Comparison of ENCODE assay signal across 13 cellular contexts in genomic region chr2:73870084-73870483, GRCh38. TPM values are rescaled to one million over a fixed set of nuclear protein-coding genes. Genes with fewer than 3 reads are reported as not detected.
A peak's percentile ranks its signal among the peaks of the same experiment; 100 is the strongest.
DNase-seq lines count a peak whose midpoint lies in the region; ATAC-seq lines count a peak whose summit lies in the region.
"Had no signal": no experiment of that assay in that cellular context is flagged by ENCODE, and none has a peak within 500 bp of the region (broad histone marks: within the 10 kb centered on the region; RNA-seq: fewer than 3 reads in every experiment).

No MANE protein-coding gene starts in this region.

- intact Hi-C loops in Right ventricle myocardium inferior (cut with DNase I): loop anchor here (5.0 kb wide), 1 partner anchor 57 kb away; the partner anchor contains the start of gene DGUOK

- peak; percentile 88 for ATAC-seq in Right ventricle myocardium inferior
- ATAC-seq in GM18867 (IDR thresholded peaks at IDR 0.05; ENCODE audit: unreplicated experiment): no peak
- ATAC-seq in HG03159 (IDR thresholded peaks at IDR 0.05; ENCODE audit: unreplicated experiment): no peak
- ATAC-seq in HG03095 (IDR thresholded peaks at IDR 0.05; ENCODE audit: unreplicated experiment): no peak
- ATAC-seq: left lung; stimulated activated naive CD8-positive, alpha-beta T cell treated with anti-CD3 and anti-CD28 coated beads, Interleukin-15, amount 100 ng/mL, for 72 hours had no signal

- DNase-seq in EL: peak; percentile 81
- peak; percentile 98 for DNase-seq in astrocyte of the hippocampus (ENCODE audit: low read depth, low spot score)
- DNase-seq in Right ventricle myocardium inferior (ENCODE audit: missing footprints): no peak
- peak; percentile 15 for DNase-seq in pulmonary artery endothelial cell (ENCODE audit: low read depth, low spot score)
- DNase-seq in stimulated activated CD4-positive, alpha-beta T cell treated with anti-CD3 and anti-CD28 coated beads, Interleukin-15, amount 100 ng/mL, for 24 hours: no peak
- DNase-seq: activated T-cell treated with anti-CD3 and anti-CD28 coated beads, Interleukin-2, amount 50 U/mL, for 1 hour; left lung; NCI-H526 treated with DMSO at 0.1 percent for 48 hours; stimulated activated CD4-positive, alpha-beta T cell treated with anti-CD3 and anti-CD28 coated beads, Interleukin-12 subunit alpha, Interleukin-12 subunit beta, amount 100 ng/mL, for 4 hours; stimulated activated naive CD8-positive, alpha-beta T cell treated with anti-CD3 and anti-CD28 coated beads, Interleukin-15, amount 100 ng/mL, for 72 hours had no signal

RNA-seq across cellular contexts. Expression of gene ACTG2, which starts 22.7 kb away (rescaled TPM):
- total RNA-seq in Right ventricle myocardium inferior (1.9 TPM), pulmonary artery endothelial cell (not detected in 2 replicates)

RNA-seq across cellular contexts. Expression of gene STAMBP, which starts 41.3 kb away (rescaled TPM):
- total RNA-seq in Right ventricle myocardium inferior (27.8 TPM), pulmonary artery endothelial cell (14.0 and 21.3 TPM in 2 replicates)

RNA-seq across cellular contexts. Expression of gene DGUOK, which starts 56.6 kb away (rescaled TPM):
- total RNA-seq in Right ventricle myocardium inferior (17.9 TPM), pulmonary artery endothelial cell (35.8 and 39.6 TPM in 2 replicates)

Comparison
In these comparisons a context has a peak if more than half of its experiments do, and no peak if none do; other contexts are left out.
1. DNase-seq: peak in EL (single experiment), astrocyte of the hippocampus (single experiment) and pulmonary artery endothelial cell (single experiment); none in Right ventricle myocardium inferior (single experiment) and stimulated activated CD4-positive, alpha-beta T cell treated with anti-CD3 and anti-CD28 coated beads, Interleukin-15, amount 100 ng/mL, for 24 hours (single experiment).